In the genomic region with DNA sequence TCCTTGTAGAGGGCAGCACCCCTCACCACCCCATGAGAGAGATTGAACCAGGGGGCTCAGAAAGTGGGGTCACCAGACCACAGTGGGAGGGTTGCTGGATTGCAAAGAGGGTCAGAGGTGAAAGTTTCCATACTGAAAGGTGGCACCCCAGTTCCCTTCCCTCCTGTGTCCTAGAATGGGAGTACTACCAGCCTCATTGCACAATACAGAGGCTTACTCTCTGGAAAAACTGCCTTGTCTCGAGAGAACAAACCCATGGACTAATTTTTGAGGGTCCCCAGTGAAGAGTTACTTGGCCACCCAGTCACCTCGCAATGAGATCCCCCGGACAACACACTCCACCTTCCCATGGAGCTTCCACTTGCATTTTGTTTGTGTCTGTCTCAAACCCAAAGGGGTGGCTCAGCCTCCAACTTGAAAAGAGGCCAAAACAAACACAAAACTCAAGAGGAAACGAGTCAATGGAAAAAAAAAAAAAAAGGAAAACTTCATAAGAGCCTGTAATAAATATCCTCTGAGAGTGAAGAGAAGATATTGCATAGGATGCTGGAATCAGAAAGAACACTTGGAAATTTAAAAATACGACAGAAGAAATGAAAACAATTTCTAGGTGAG, we compare ENCODE assay signal across 14 cellular contexts. TPM values are rescaled to one million over a fixed set of nuclear protein-coding genes. Genes with fewer than 3 reads are reported as not detected.
DNase-seq lines count a peak whose midpoint lies in the region; ATAC-seq and TF ChIP-seq lines count a peak whose summit lies in the region.
"Had no signal": no experiment of that assay in that cellular context is flagged by ENCODE, and none has a peak within 500 bp of the region (broad histone marks: within the 10 kb centered on the region; RNA-seq: fewer than 3 reads in every experiment).

No MANE protein-coding gene starts in this region.

- H3K27me3 Mint-ChIP-seq in dendritic cell treated with granulocyte-macrophage colony-stimulating factor and Interleukin-4, amounts not matched to agents 40 ng/mL and 50 ng/mL, for 4 days = no peaks in the 10 kb centered on the region
- H3K27me3 Mint-ChIP-seq in T-cell = peaks cover 0 to 14% of the 10 kb centered on the region in 2 donors

- no peak for TF ChIP-seq CTCF in lower lobe of right lung (IDR thresholded peaks at IDR 0.05)
- TF ChIP-seq CTCF in transverse colon (IDR thresholded peaks at IDR 0.05) = no peak

- in situ Hi-C loops in transverse colon (cut with MboI; ENCODE audit: low pct_ligation_motif_present in 1 of 4, low pct_unique_long_range_greater_than_20kb in 1 of 4, low sequenced_read_pairs in 3 of 4) = no loop called here

- no peak for TF ChIP-seq EP300 in transverse colon (IDR thresholded peaks at IDR 0.05; ENCODE audit: low read depth)

- no peak overlapping the region for H3K4me3 ChIP-seq in lower lobe of right lung
- no peak overlapping the region for H3K4me3 ChIP-seq in transverse colon
- H3K4me3 ChIP-seq: HAP-1 had no signal

- H3K27ac ChIP-seq in lower lobe of right lung = no peak overlapping the region
- H3K27ac ChIP-seq in transverse colon = no peak overlapping the region
- H3K27ac ChIP-seq: KMS-11 had no signal

- CTCF ChIA-PET in T-cell (lab: Charles Lee) = interaction anchor here in 1 of 2 donors (0.6 kb wide), 1 partner anchor 12 kb away, joined by 4 read pairs; no protein-coding TSS in a partner anchor

- H3K9me3 ChIP-seq in lower lobe of right lung = peaks cover 8% of the 10 kb centered on the region
- no peaks in the 10 kb centered on the region for H3K9me3 ChIP-seq in transverse colon
- H3K9me3 ChIP-seq: HAP-1 had no signal

- POLR2A ChIA-PET in T-cell (lab: Charles Lee) = no interaction called here

- intact Hi-C loops in dendritic cell treated with granulocyte-macrophage colony-stimulating factor and Interleukin-4, amounts not matched to agents 40 ng/mL and 50 ng/mL, for 4 days (cut with micrococcal nuclease) = no loop called here
- intact Hi-C loops in lower lobe of right lung (cut with DNase I) (no loop called here), transverse colon (cut with DNase I; ENCODE audit: low total_unique reads) (no loop called here)

- DNase-seq in AG08395 (ENCODE audit: low spot score) (peak; percentile 39), NCI-H226 (peak; percentile 47), lower lobe of right lung (no peak), T-cell (no peak), transverse colon (no peak), HT-29 (ENCODE audit: low spot score) (no peak), dedifferentiated amniotic fluid mesenchymal stem cell (ENCODE audit: extremely low spot score) (no peak)
- DNase-seq: anterior cingulate cortex, foreskin melanocyte, SIG-M5 had no signal

- H3K9me3 Mint-ChIP-seq in dendritic cell treated with granulocyte-macrophage colony-stimulating factor and Interleukin-4, amounts not matched to agents 40 ng/mL and 50 ng/mL, for 4 days = no peaks in the 10 kb centered on the region
- peaks cover 4 to 18% (median 6%) of the 10 kb centered on the region in 3 donors for H3K9me3 Mint-ChIP-seq in T-cell

- peaks cover 100% of the 10 kb centered on the region for H3K36me3 Mint-ChIP-seq in dendritic cell treated with granulocyte-macrophage colony-stimulating factor and Interleukin-4, amounts not matched to agents 40 ng/mL and 50 ng/mL, for 4 days (ENCODE audit: low read depth)
- no peaks in the 10 kb centered on the region for H3K36me3 Mint-ChIP-seq in T-cell

- peak overlapping the region; percentile 5 for H3K27ac Mint-ChIP-seq in dendritic cell treated with granulocyte-macrophage colony-stimulating factor and Interleukin-4, amounts not matched to agents 40 ng/mL and 50 ng/mL, for 4 days
- H3K27ac Mint-ChIP-seq in T-cell = no peak overlapping the region
- H3K27ac Mint-ChIP-seq: B cell had no signal

- no peak for TF ChIP-seq POLR2A in transverse colon (IDR thresholded peaks at IDR 0.05)

- peaks cover 47% of the 10 kb centered on the region for H3K4me1 Mint-ChIP-seq in dendritic cell treated with granulocyte-macrophage colony-stimulating factor and Interleukin-4, amounts not matched to agents 40 ng/mL and 50 ng/mL, for 4 days (ENCODE audit: low read depth)
- no peaks in the 10 kb centered on the region for H3K4me1 Mint-ChIP-seq in T-cell

- peak; percentile 20 to 35 for ATAC-seq in lower lobe of right lung
- no peak for ATAC-seq in T-cell (replicated peaks in 1 of 4)

- WGBS in transverse colon (ENCODE audit: low coverage in 1 of 2), 2 donors = 10 to 31% methylated on average over 2 to 5 of the region's 5 CpGs

- H3K4me1 ChIP-seq in lower lobe of right lung = peaks cover 11% of the 10 kb centered on the region
- H3K4me1 ChIP-seq in transverse colon = peaks cover 0 to 10% (median 4%) of the 10 kb centered on the region in 4 donors
- H3K4me1 ChIP-seq: HAP-1 had no signal

- H3K4me3 Mint-ChIP-seq in dendritic cell treated with granulocyte-macrophage colony-stimulating factor and Interleukin-4, amounts not matched to agents 40 ng/mL and 50 ng/mL, for 4 days = no peak overlapping the region
- no peak overlapping the region for H3K4me3 Mint-ChIP-seq in T-cell
- H3K4me3 Mint-ChIP-seq: B cell had no signal

- H3K36me3 ChIP-seq in lower lobe of right lung (peaks cover 33% of the 10 kb centered on the region), transverse colon (peaks cover 0 to 3% (median 0%) of the 10 kb centered on the region in 4 donors)
- H3K36me3 ChIP-seq: HAP-1 had no signal

- H3K27me3 ChIP-seq in lower lobe of right lung (ENCODE audit: low read depth) (no peaks in the 10 kb centered on the region), transverse colon (no peaks in the 10 kb centered on the region)

RNA-seq across cellular contexts. Expression of a gene that starts 18.6 kb away (rescaled TPM):
- total RNA-seq in lower lobe of right lung = not detected
- total RNA-seq in T-cell = not detected
- total RNA-seq in transverse colon = under 1 TPM in 2 of 4 donors, not detected in 2; 0.64 to 0.96 TPM
- 0.15 TPM in 1 of 2 replicates, not detected in the other for total RNA-seq in HT-29 (2014; rRNA removed; shearing (Covaris generic))
- total RNA-seq: B cell had no signal

RNA-seq across cellular contexts. Expression of a gene that starts 19.9 kb away (rescaled TPM):
- total RNA-seq in lower lobe of right lung (104 TPM), T-cell (1 to 10 TPM in 3 of 5 donors, under 1 TPM in 2; 0.89 to 2.9 (median 2.1) TPM), transverse colon (1,000 to 10,000 TPM in 1 of 4 donors, 100 to 1,000 TPM in 3; 133 to 1,054 (median 474) TPM)
- total RNA-seq in HT-29 (2014; rRNA removed; shearing (Covaris generic)) = 0.05 and 0.10 TPM in 2 replicates

RNA-seq across cellular contexts. Expression of a gene that starts 43.7 kb away (rescaled TPM):
- total RNA-seq in lower lobe of right lung (0.53 TPM), T-cell (1 to 10 TPM in 1 of 5 donors, under 1 TPM in 3, not detected in 1; 0.23 to 1.5 (median 0.38) TPM), transverse colon (10 to 100 TPM in 3 of 4 donors, 1 to 10 TPM in 1; 8.6 to 13.5 (median 12.5) TPM)
- 0.23 and 0.71 TPM in 2 replicates for total RNA-seq in HT-29 (2014; rRNA removed; shearing (Covaris generic))

Comparison
In these comparisons a context has a peak if more than half of its experiments do, and no peak if none do; other contexts are left out.
1. DNase-seq: peak in AG08395 (single experiment) and NCI-H226 (single experiment); none in lower lobe of right lung (single experiment), T-cell (0 of 34), transverse colon (single experiment), HT-29 (single experiment) and dedifferentiated amniotic fluid mesenchymal stem cell (single experiment).
2. ATAC-seq: peak in lower lobe of right lung (2 of 2); none in T-cell (0 of 4).
3. RNA of a gene that starts 19.9 kb away (total RNA-seq): 133 to 1,054 TPM in transverse colon and 104 TPM in lower lobe of right lung (single experiment); 0.89 to 2.9 TPM in T-cell and 0.05 to 0.10 TPM in HT-29; every median in the first group is over 10 times any median in the second.